In genomic region chr2:60336442-60337141, GRCh38 we compare ENCODE assay signal across 1 cellular context.
TF ChIP-seq lines count a peak whose summit lies in the region.

No MANE protein-coding gene starts in this region.

TF ChIP-seq in H1, 55 proteins besides CTCF, POLR2A, EP300 and RAD21 (continued from another document):
- no peak for TF ChIP-seq MAX (IDR thresholded peaks at IDR 0.05)
- TF ChIP-seq NANOG (IDR thresholded peaks at IDR 0.05; ENCODE audit: insufficient read depth, low read depth, low read length, poor library complexity, severe bottlenecking): no peak
- TF ChIP-seq RFX5 (IDR thresholded peaks at IDR 0.05; ENCODE audit: borderline replicate concordance, low read depth, low read length): no peak
- no peak for TF ChIP-seq GABPA (IDR thresholded peaks at IDR 0.05; ENCODE audit: borderline replicate concordance, insufficient read depth, low read length)
- TF ChIP-seq SRF (IDR thresholded peaks at IDR 0.05; ENCODE audit: low read depth, low read length): no peak
- TF ChIP-seq NRF1 (IDR thresholded peaks at IDR 0.05; ENCODE audit: low read depth, low read length): no peak
TF ChIP-seq in H1: peak in this region for 0.
